Comparison of ENCODE assay signal across 1 cellular context in the genomic region with DNA sequence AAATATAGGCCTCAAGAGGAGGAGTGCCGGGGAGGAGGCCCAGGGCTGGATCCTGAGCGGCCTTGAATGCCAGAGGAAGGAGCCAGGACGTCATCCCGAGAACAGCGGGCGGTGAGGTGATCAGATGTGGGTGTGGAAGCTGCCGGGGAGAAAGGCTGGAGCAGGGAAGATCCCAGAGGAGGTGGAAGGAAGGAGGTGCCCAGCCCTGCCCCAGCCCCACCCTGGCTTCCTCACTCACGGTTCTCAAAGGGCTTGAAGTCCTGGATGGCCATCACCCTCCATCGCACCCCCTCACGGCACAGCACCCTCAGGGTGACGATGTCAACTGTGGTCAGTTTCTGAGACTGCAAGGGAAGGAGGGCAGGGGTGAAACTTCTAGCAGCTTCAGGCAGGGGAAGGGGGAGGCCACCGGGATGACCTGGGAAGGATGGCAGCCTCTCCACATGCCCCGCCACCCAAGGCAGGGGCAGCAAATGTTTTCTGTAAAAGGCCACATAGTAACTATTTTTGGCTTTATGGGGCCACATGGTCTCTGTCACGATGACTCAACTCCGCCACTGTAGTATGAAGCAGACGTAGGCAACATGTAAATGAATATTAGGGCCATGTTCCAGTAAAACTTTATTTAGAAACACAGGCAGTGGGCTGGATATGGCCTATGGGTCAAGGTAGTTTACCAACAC.
A peak's percentile ranks its signal among the peaks of the same experiment; 100 is the strongest.
TF ChIP-seq lines count a peak whose summit lies in the region.

No MANE protein-coding gene starts in this region.

TF ChIP-seq in K562, 482 proteins besides CTCF, POLR2A, EP300 and RAD21:
- TF ChIP-seq, protein P1, sequence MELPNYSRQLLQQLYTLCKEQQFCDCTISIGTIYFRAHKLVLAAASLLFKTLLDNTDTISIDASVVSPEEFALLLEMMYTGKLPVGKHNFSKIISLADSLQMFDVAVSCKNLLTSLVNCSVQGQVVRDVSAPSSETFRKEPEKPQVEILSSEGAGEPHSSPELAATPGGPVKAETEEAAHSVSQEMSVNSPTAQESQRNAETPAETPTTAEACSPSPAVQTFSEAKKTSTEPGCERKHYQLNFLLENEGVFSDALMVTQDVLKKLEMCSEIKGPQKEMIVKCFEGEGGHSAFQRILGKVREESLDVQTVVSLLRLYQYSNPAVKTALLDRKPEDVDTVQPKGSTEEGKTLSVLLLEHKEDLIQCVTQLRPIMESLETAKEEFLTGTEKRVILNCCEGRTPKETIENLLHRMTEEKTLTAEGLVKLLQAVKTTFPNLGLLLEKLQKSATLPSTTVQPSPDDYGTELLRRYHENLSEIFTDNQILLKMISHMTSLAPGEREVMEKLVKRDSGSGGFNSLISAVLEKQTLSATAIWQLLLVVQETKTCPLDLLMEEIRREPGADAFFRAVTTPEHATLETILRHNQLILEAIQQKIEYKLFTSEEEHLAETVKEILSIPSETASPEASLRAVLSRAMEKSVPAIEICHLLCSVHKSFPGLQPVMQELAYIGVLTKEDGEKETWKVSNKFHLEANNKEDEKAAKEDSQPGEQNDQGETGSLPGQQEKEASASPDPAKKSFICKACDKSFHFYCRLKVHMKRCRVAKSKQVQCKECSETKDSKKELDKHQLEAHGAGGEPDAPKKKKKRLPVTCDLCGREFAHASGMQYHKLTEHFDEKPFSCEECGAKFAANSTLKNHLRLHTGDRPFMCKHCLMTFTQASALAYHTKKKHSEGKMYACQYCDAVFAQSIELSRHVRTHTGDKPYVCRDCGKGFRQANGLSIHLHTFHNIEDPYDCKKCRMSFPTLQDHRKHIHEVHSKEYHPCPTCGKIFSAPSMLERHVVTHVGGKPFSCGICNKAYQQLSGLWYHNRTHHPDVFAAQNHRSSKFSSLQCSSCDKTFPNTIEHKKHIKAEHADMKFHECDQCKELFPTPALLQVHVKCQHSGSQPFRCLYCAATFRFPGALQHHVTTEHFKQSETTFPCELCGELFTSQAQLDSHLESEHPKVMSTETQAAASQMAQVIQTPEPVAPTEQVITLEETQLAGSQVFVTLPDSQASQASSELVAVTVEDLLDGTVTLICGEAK (IDR thresholded peaks at IDR 0.05): peak; percentile 79
- TF ChIP-seq, protein P1 (CRISPR knock-in tag; IDR thresholded peaks at IDR 0.05): 0 out of 2 replicates have a peak, but pooled peaks have one; percentile 41
- TF ChIP-seq AFF4 (CRISPR knock-in tag; IDR thresholded peaks at IDR 0.05) (no peak), NFYB (IDR thresholded peaks at IDR 0.05; ENCODE audit: extremely low read depth, insufficient read length) (no peak)
